Comparison of ENCODE assay signal across 25 cellular contexts in the genomic region with DNA sequence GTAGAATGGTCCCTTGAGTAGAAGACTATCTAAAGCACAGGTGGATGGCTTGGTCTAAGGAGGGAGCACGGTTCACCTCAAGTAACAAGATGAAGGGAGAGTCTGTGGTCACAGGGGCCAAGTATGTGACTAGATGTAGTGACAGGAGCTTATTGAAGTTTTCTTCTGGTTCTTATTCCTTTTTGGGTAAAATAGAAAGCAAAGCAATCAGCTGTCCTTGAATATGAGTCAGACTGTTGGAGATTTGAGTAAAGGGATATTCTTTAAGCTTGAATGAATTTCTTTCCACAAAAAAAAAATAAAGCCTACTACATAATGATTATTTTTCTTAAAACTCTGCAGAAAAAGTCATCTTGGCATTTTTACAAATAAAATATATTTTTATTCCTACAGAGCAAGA. TPM values are rescaled to one million over a fixed set of nuclear protein-coding genes. Genes with fewer than 3 reads are reported as not detected.
DNase-seq lines count a peak whose midpoint lies in the region; ATAC-seq and TF ChIP-seq lines count a peak whose summit lies in the region.
"Had no signal": no experiment of that assay in that cellular context is flagged by ENCODE, and none has a peak within 500 bp of the region (broad histone marks: within the 10 kb centered on the region; RNA-seq: fewer than 3 reads in every experiment).

No MANE protein-coding gene starts in this region.

- H3K9me3 ChIP-seq in OCI-LY3 (ENCODE audit: insufficient read depth, low read length) = peaks cover 5% of the 10 kb centered on the region; the same call in 1 of the 2 replicates
- H3K9me3 ChIP-seq in Peyer's patch = no peaks in the 10 kb centered on the region
- no peaks in the 10 kb centered on the region for H3K9me3 ChIP-seq in heart left ventricle
- H3K9me3 ChIP-seq: A549, BE2C, MG63 had no signal

- H3K4me2 ChIP-seq in OCI-LY3 (ENCODE audit: low read length) = peak overlapping the region; percentile 74
- H3K4me2 ChIP-seq: A549 had no signal

- intact Hi-C loops in heart left ventricle (cut with DNase I) = no loop called here

- H3K4me3 ChIP-seq in OCI-LY3 (ENCODE audit: low read length) (peak overlapping the region; percentile 40; the same call in 1 of the 2 replicates), retinal pigment epithelial cell (ENCODE audit: low read length) (no peak overlapping the region), Peyer's patch (no peak overlapping the region), heart left ventricle (no peak overlapping the region)
- H3K4me3 ChIP-seq: A549, K562, MG63 had no signal

- ATAC-seq in GM21529 (IDR thresholded peaks at IDR 0.05; ENCODE audit: unreplicated experiment) (no peak), heart left ventricle (no peak)
- ATAC-seq: A549, HepG2, K562 had no signal

- TF ChIP-seq CTCF in OCI-LY3 (IDR thresholded peaks at IDR 0.05; ENCODE audit: low read depth, low read length) = no peak
- no peak for TF ChIP-seq CTCF in chondrocyte (IDR thresholded peaks at IDR 0.05)
- TF ChIP-seq CTCF in retinal pigment epithelial cell (conservative IDR thresholded peaks at IDR 0.05; ENCODE audit: low read depth, low read length) = no peak
- no peak for TF ChIP-seq CTCF in Peyer's patch (IDR thresholded peaks at IDR 0.05)
- no peak for TF ChIP-seq CTCF in heart left ventricle (IDR thresholded peaks at IDR 0.05)

- DNase-seq in chondrocyte (ENCODE audit: low spot score) (no peak), kidney tubule cell (ENCODE audit: low spot score) (peak; percentile 35), retinal pigment epithelial cell (ENCODE audit: low read depth) (peak; percentile 23), Peyer's patch (no peak), heart left ventricle (no peak), anterior cingulate cortex (lab: John Stamatoyannopoulos, UW) (no peak)
- DNase-seq: BE2C, EL, H7, MG63, NCI-H1417, NCI-H1694 treated with DMSO at 0.1 percent for 48 hours, NCI-H2081 treated with DMSO at 0.1 percent for 48 hours, NCI-H2171 treated with DMSO at 0.1 percent for 48 hours, NCI-H524 treated with DMSO at 0.1 percent for 48 hours, NCI-H82, OCI-M1, Right ventricle myocardium superior had no signal

- peaks cover 54% of the 10 kb centered on the region for H3K79me2 ChIP-seq in OCI-LY3 (ENCODE audit: low read length)

- H3K4me1 ChIP-seq in OCI-LY3 (ENCODE audit: low read length) (peaks cover 75% of the 10 kb centered on the region), Peyer's patch (no peaks in the 10 kb centered on the region), heart left ventricle (no peaks in the 10 kb centered on the region)
- H3K4me1 ChIP-seq: A549, BE2C had no signal

- H3K27me3 Mint-ChIP-seq in chondrocyte (ENCODE audit: low read depth) = no peaks in the 10 kb centered on the region

- no peaks in the 10 kb centered on the region for H4K20me1 ChIP-seq in OCI-LY3 (ENCODE audit: insufficient read depth, low read length)

- no peak for TF ChIP-seq POLR2A in Peyer's patch (IDR thresholded peaks at IDR 0.05)
- no peak for TF ChIP-seq POLR2A in heart left ventricle (IDR thresholded peaks at IDR 0.05)

- no peak overlapping the region for H2AFZ ChIP-seq in OCI-LY3 (ENCODE audit: low read depth, low read length)

- no peak overlapping the region for H3K4me3 Mint-ChIP-seq in chondrocyte (ENCODE audit: unreplicated experiment)

- peak overlapping the region; percentile 99 for H3K9ac ChIP-seq in OCI-LY3 (ENCODE audit: low read length)

- 77 to 93% (median 79%) methylated on average over 1 of the region's 1 CpG for WGBS in heart left ventricle, 4 donors

- peak overlapping the region; percentile 34 for H3K27ac Mint-ChIP-seq in chondrocyte (ENCODE audit: unreplicated experiment)

- H3K36me3 ChIP-seq in OCI-LY3 (replicated peaks; ENCODE audit: low read depth, low read length) (peaks cover 23% of the 10 kb centered on the region), Peyer's patch (no peaks in the 10 kb centered on the region), heart left ventricle (no peaks in the 10 kb centered on the region)
- H3K36me3 ChIP-seq: BE2C, MG63 had no signal

- H3K9me3 Mint-ChIP-seq in chondrocyte (ENCODE audit: low read depth) = peaks cover 7% of the 10 kb centered on the region

- H3K27me3 ChIP-seq in OCI-LY3 (ENCODE audit: low read depth, low read length) = no peaks in the 10 kb centered on the region
- H3K27me3 ChIP-seq in Peyer's patch = no peaks in the 10 kb centered on the region
- peaks cover 0 to 9% (median 0%) of the 10 kb centered on the region in 9 donors for H3K27me3 ChIP-seq in heart left ventricle
- H3K27me3 ChIP-seq: BE2C, MG63 had no signal

- H3K36me3 Mint-ChIP-seq in chondrocyte (ENCODE audit: low read depth) = peaks cover 3% of the 10 kb centered on the region

- H3K4me1 Mint-ChIP-seq in chondrocyte (ENCODE audit: low read depth) = peaks cover 55% of the 10 kb centered on the region

- H3K27ac ChIP-seq in OCI-LY3 (ENCODE audit: low read length) = peak overlapping the region; percentile 97
- H3K27ac ChIP-seq in Peyer's patch = no peak overlapping the region
- H3K27ac ChIP-seq in heart left ventricle = no peak overlapping the region
- H3K27ac ChIP-seq: A549 had no signal

RNA-seq across cellular contexts. Expression of a gene that starts 1.5 kb away (rescaled TPM):
- 2.1 to 8.3 TPM (median 2.2 TPM) in 3 replicates for total RNA-seq in chondrocyte
- under 1 TPM in 1 of 4 donors, not detected in 3; 0.47 TPM for total RNA-seq in Peyer's patch
- not detected for total RNA-seq in heart left ventricle
- polyA plus RNA-seq in heart left ventricle = not detected
- total RNA-seq: H7, HepG2, K562, LHCN-M2, Right ventricle myocardium superior, RPMI7951 had no signal
- polyA plus RNA-seq: A549, HepG2, K562 had no signal

Comparison
In these comparisons a context has a peak if more than half of its experiments do, and no peak if none do; other contexts are left out.
1. DNase-seq: peak in kidney tubule cell (single experiment) and retinal pigment epithelial cell (single experiment); none in chondrocyte (single experiment), Peyer's patch (0 of 3), heart left ventricle (0 of 5) and anterior cingulate cortex (0 of 58).